ENCODE assay signal across 1 cellular context in genomic region chr7:14377646-14378266, GRCh38.
TF ChIP-seq lines count a peak whose summit lies in the region.

No MANE protein-coding gene starts in this region.

TF ChIP-seq in IMR-90, 13 proteins besides CTCF, POLR2A, EP300 and RAD21:
- TF ChIP-seq SMC3 (IDR thresholded peaks at IDR 0.05; ENCODE audit: low read depth, low read length) (no peak), MXI1 (IDR thresholded peaks at IDR 0.05; ENCODE audit: borderline replicate concordance, low read depth, low read length) (no peak), MAFK (IDR thresholded peaks at IDR 0.05; ENCODE audit: low read depth, low read length) (no peak)
